Comparison of ENCODE assay signal across 20 cellular contexts in genomic region chr10:82497451-82497850, GRCh38.
DNase-seq lines count a peak whose midpoint lies in the region; ATAC-seq, FAIRE-seq and TF ChIP-seq lines count a peak whose summit lies in the region.
"Had no signal": no experiment of that assay in that cellular context is flagged by ENCODE, and none has a peak within 500 bp of the region (broad histone marks: within the 10 kb centered on the region; RNA-seq: fewer than 3 reads in every experiment).

No MANE protein-coding gene starts in this region.

- no peak overlapping the region for H3K4me2 ChIP-seq in astrocyte (ENCODE audit: low read length)
- H3K4me2 ChIP-seq: PC-9 had no signal

- H3K4me1 Mint-ChIP-seq in astrocyte (ENCODE audit: low read depth, unreplicated experiment) = no peaks in the 10 kb centered on the region
- no peaks in the 10 kb centered on the region for H3K4me1 Mint-ChIP-seq in activated naive CD4-positive, alpha-beta T cell treated with anti-CD3 and anti-CD28 coated beads, Interleukin-2, amount 10 ng/mL, durations not matched to agents 7 days and 5 days
- H3K4me1 Mint-ChIP-seq: CD14-positive monocyte had no signal

- no peak overlapping the region for H2AFZ ChIP-seq in astrocyte (ENCODE audit: low read depth, low read length)
- H2AFZ ChIP-seq: GM23248, PC-9 had no signal

- no peak for ATAC-seq in HG02852 (IDR thresholded peaks at IDR 0.05; ENCODE audit: unreplicated experiment)
- ATAC-seq: GM12878, HCT116, K562 had no signal

- H3K4me1 ChIP-seq in astrocyte (ENCODE audit: insufficient read depth, low read length) = no peaks in the 10 kb centered on the region

- H3K9ac ChIP-seq in astrocyte (ENCODE audit: low read length) = no peak overlapping the region
- H3K9ac ChIP-seq: GM23248 had no signal

- no peak for TF ChIP-seq CTCF in astrocyte (IDR thresholded peaks at IDR 0.05; ENCODE audit: insufficient read depth, low read depth, low read length)
- TF ChIP-seq CTCF in retinal pigment epithelial cell (conservative IDR thresholded peaks at IDR 0.05; ENCODE audit: low read depth, low read length) = no peak
- TF ChIP-seq CTCF in brain microvascular endothelial cell (IDR thresholded peaks at IDR 0.05; ENCODE audit: low read depth, low read length, missing control alignments) = no peak

- H3K36me3 Mint-ChIP-seq in astrocyte (ENCODE audit: low read depth, unreplicated experiment) = no peaks in the 10 kb centered on the region
- H3K36me3 Mint-ChIP-seq in activated naive CD4-positive, alpha-beta T cell treated with anti-CD3 and anti-CD28 coated beads, Interleukin-2, amount 10 ng/mL, durations not matched to agents 7 days and 5 days = no peaks in the 10 kb centered on the region
- H3K36me3 Mint-ChIP-seq: CD14-positive monocyte had no signal

- no peaks in the 10 kb centered on the region for H3K27me3 ChIP-seq in astrocyte (ENCODE audit: insufficient read depth, low read length)
- no peaks in the 10 kb centered on the region for H3K27me3 ChIP-seq in brain microvascular endothelial cell (replicated peaks)

- H3K4me3 ChIP-seq in astrocyte (ENCODE audit: insufficient read depth, low read depth, low read length) (no peak overlapping the region), retinal pigment epithelial cell (ENCODE audit: low read length) (no peak overlapping the region), brain microvascular endothelial cell (ENCODE audit: low read depth, low read length) (no peak overlapping the region)
- H3K4me3 ChIP-seq: GM12878, GM23248, K562, PC-9 had no signal

- H3K36me3 ChIP-seq in astrocyte (ENCODE audit: insufficient read depth, low read length) (no peaks in the 10 kb centered on the region), brain microvascular endothelial cell (replicated peaks) (no peaks in the 10 kb centered on the region)

- H3K27ac ChIP-seq in astrocyte (ENCODE audit: low read depth, low read length) = no peak overlapping the region
- no peak overlapping the region for H3K27ac ChIP-seq in brain microvascular endothelial cell
- H3K27ac ChIP-seq: GM23248, PC-9 had no signal

- H3K27me3 Mint-ChIP-seq in astrocyte (ENCODE audit: low read depth, unreplicated experiment) = no peaks in the 10 kb centered on the region
- no peaks in the 10 kb centered on the region for H3K27me3 Mint-ChIP-seq in activated naive CD4-positive, alpha-beta T cell treated with anti-CD3 and anti-CD28 coated beads, Interleukin-2, amount 10 ng/mL, durations not matched to agents 7 days and 5 days

- no peak overlapping the region for H3K27ac Mint-ChIP-seq in astrocyte (ENCODE audit: unreplicated experiment)
- H3K27ac Mint-ChIP-seq in activated naive CD4-positive, alpha-beta T cell treated with anti-CD3 and anti-CD28 coated beads, Interleukin-2, amount 10 ng/mL, durations not matched to agents 7 days and 5 days = no peak overlapping the region
- H3K27ac Mint-ChIP-seq: CD14-positive monocyte had no signal

- in situ Hi-C loops in brain microvascular endothelial cell (cut with HindIII; ENCODE audit: low pct_ligation_motif_present, low sequenced_read_pairs) = no loop called here

- no peaks in the 10 kb centered on the region for H4K20me1 ChIP-seq in astrocyte (ENCODE audit: insufficient read depth, low read length)

- DNase-seq in NCI-H446 treated with DMSO at 0.1 percent for 48 hours (lab: John Stamatoyannopoulos, UW) = peak; percentile 81
- peak; percentile 27 for DNase-seq in astrocyte (ENCODE audit: low read depth)
- DNase-seq in fibroblast of peridontal ligament (ENCODE audit: extremely low read depth) = peak; percentile 7
- peak; percentile 44 for DNase-seq in retinal pigment epithelial cell (ENCODE audit: low read depth)
- DNase-seq in brain microvascular endothelial cell = no peak
- DNase-seq in NCI-H1694 treated with DMSO at 0.1 percent for 48 hours (lab: John Stamatoyannopoulos, UW) = no peak
- DNase-seq in activated naive CD4-positive, alpha-beta T cell treated with anti-CD3 and anti-CD28 coated beads, Interleukin-2, amount 10 ng/mL, durations not matched to agents 7 days and 5 days = no peak
- DNase-seq: GF-D8, GM23248, MV-4-11, NCI-H187, NCI-H2107, NCI-H2227 treated with DMSO at 0.1 percent for 48 hours, NCI-H524, PC-9 had no signal

- FAIRE-seq in astrocyte (lab: Jason Lieb, UNC) = no peak
- FAIRE-seq: GM12878, K562 had no signal

- no peaks in the 10 kb centered on the region for H3K9me3 ChIP-seq in astrocyte (ENCODE audit: insufficient read depth, low read depth, low read length)

- H3K4me3 Mint-ChIP-seq in astrocyte (ENCODE audit: unreplicated experiment) = no peak overlapping the region
- H3K4me3 Mint-ChIP-seq in activated naive CD4-positive, alpha-beta T cell treated with anti-CD3 and anti-CD28 coated beads, Interleukin-2, amount 10 ng/mL, durations not matched to agents 7 days and 5 days = no peak overlapping the region
- H3K4me3 Mint-ChIP-seq: CD14-positive monocyte had no signal

- H3K9me3 Mint-ChIP-seq in astrocyte (ENCODE audit: unreplicated experiment) = no peaks in the 10 kb centered on the region
- peaks cover 17% of the 10 kb centered on the region for H3K9me3 Mint-ChIP-seq in activated naive CD4-positive, alpha-beta T cell treated with anti-CD3 and anti-CD28 coated beads, Interleukin-2, amount 10 ng/mL, durations not matched to agents 7 days and 5 days

- CTCF ChIA-PET in activated naive CD4-positive, alpha-beta T cell treated with anti-CD3 and anti-CD28 coated beads, Interleukin-2, amount 10 ng/mL, durations not matched to agents 7 days and 5 days (lab: Charles Lee) = no interaction called here

- H3K79me2 ChIP-seq in astrocyte (ENCODE audit: insufficient read depth, low read length) = no peaks in the 10 kb centered on the region

Comparison
In these comparisons a context has a peak if more than half of its experiments do, and no peak if none do; other contexts are left out.
1. DNase-seq: peak in NCI-H446 treated with DMSO at 0.1 percent for 48 hours (single experiment), astrocyte (single experiment), fibroblast of peridontal ligament (single experiment) and retinal pigment epithelial cell (single experiment); none in brain microvascular endothelial cell (single experiment), NCI-H1694 treated with DMSO at 0.1 percent for 48 hours (single experiment) and activated naive CD4-positive, alpha-beta T cell treated with anti-CD3 and anti-CD28 coated beads, Interleukin-2, amount 10 ng/mL, durations not matched to agents 7 days and 5 days (single experiment).